Comparison of ENCODE assay signal across 2 cellular contexts in genomic region chr17:58289869-58290268, GRCh38.
TF ChIP-seq lines count a peak whose summit lies in the region.

No MANE protein-coding gene starts in this region.

TF ChIP-seq in A549, 52 proteins besides CTCF, POLR2A, EP300 and RAD21 (continued from another document):
- TF ChIP-seq NFE2L2 (conservative IDR thresholded peaks at IDR 0.05; ENCODE audit: low read length) (peak; percentile 24; the same call in 1 of the 2 replicates), HOXB13 (CRISPR knock-in tag; IDR thresholded peaks at IDR 0.05; ENCODE audit: low read depth) (no peak), ZFP36 (IDR thresholded peaks at IDR 0.05; ENCODE audit: borderline replicate concordance, partially characterized antibody) (no peak), MAFK (IDR thresholded peaks at IDR 0.05; ENCODE audit: partially characterized antibody) (peak; percentile 88)
TF ChIP-seq in A549: peak in this region for 2.

TF ChIP-seq in GM23338, 12 proteins besides CTCF, POLR2A, EP300 and RAD21:
- no peak for TF ChIP-seq REST (IDR thresholded peaks at IDR 0.05; ENCODE audit: unreplicated experiment)
- no peak for TF ChIP-seq NANOG (IDR thresholded peaks at IDR 0.05; ENCODE audit: borderline replicate concordance)
- no peak for TF ChIP-seq ZNF114 (CRISPR knock-in tag; IDR thresholded peaks at IDR 0.05)
- no peak for TF ChIP-seq EZH2phosphoT487 (IDR thresholded peaks at IDR 0.05; ENCODE audit: unreplicated experiment)
- no peak for TF ChIP-seq ZNF331 (CRISPR knock-in tag; IDR thresholded peaks at IDR 0.05; ENCODE audit: low read depth)
- no peak for TF ChIP-seq EZH2 (IDR thresholded peaks at IDR 0.05; ENCODE audit: low read depth, unreplicated experiment)
- TF ChIP-seq JUNB (IDR thresholded peaks at IDR 0.05; ENCODE audit: unreplicated experiment), result no peak
- TF ChIP-seq CREB1 (CRISPR knock-in tag; IDR thresholded peaks at IDR 0.05; ENCODE audit: low read depth), result no peak
